ENCODE assay signal across 26 cellular contexts in genomic region chr4:189828298-189828697, GRCh38.
"Had no signal": no experiment of that assay in that cellular context is flagged by ENCODE, and none has a peak within 500 bp of the region (broad histone marks: within the 10 kb centered on the region; RNA-seq: fewer than 3 reads in every experiment).

No MANE protein-coding gene starts in this region.

- H3K4me3 Mint-ChIP-seq: dendritic cell treated with granulocyte-macrophage colony-stimulating factor and Interleukin-4, amounts not matched to agents 40 ng/mL and 50 ng/mL, for 4 days; endodermal cell; naive thymus-derived CD8-positive, alpha-beta T cell; neural progenitor cell; stimulated activated effector memory CD8-positive, alpha-beta T cell treated with anti-CD3 and anti-CD28 coated beads, Interleukin-12 subunit alpha, Interleukin-12 subunit beta, amount 100 ng/mL, for 72 hours; type B pancreatic cell had no signal

- H3K4me1 Mint-ChIP-seq: endodermal cell; naive thymus-derived CD8-positive, alpha-beta T cell; neural progenitor cell; stimulated activated effector memory CD8-positive, alpha-beta T cell treated with anti-CD3 and anti-CD28 coated beads, Interleukin-12 subunit alpha, Interleukin-12 subunit beta, amount 100 ng/mL, for 72 hours had no signal

- H3K27ac Mint-ChIP-seq: dendritic cell treated with granulocyte-macrophage colony-stimulating factor and Interleukin-4, amounts not matched to agents 40 ng/mL and 50 ng/mL, for 4 days; endodermal cell; naive thymus-derived CD8-positive, alpha-beta T cell; neural progenitor cell; stimulated activated effector memory CD8-positive, alpha-beta T cell treated with anti-CD3 and anti-CD28 coated beads, Interleukin-12 subunit alpha, Interleukin-12 subunit beta, amount 100 ng/mL, for 72 hours; type B pancreatic cell had no signal

- DNase-seq: colonic mucosa; effector CD8-positive, alpha-beta T cell; endodermal cell; foreskin keratinocyte; heart left ventricle; left cardiac atrium; left lung; mesenchymal stem cell; midbrain; naive thymus-derived CD8-positive, alpha-beta T cell; nucleus accumbens; ovary; psoas muscle; right cardiac atrium; sigmoid colon; stimulated activated CD4-positive, alpha-beta T cell treated with anti-CD3 and anti-CD28 coated beads, Interleukin-2, amount 100 ng/mL, for 24 hours; stimulated activated CD4-positive, alpha-beta T cell treated with anti-CD3 and anti-CD28 coated beads, Interleukin-4, amount 100 ng/mL, for 24 hours; stimulated activated naive CD8-positive, alpha-beta T cell treated with anti-CD3 and anti-CD28 coated beads, Interleukin-15, Interleukin-2, amounts not matched to agents 100 U/mL and 50 U/mL, for 24 hours; testis; tibial artery had no signal

- H3K27me3 Mint-ChIP-seq: dendritic cell treated with granulocyte-macrophage colony-stimulating factor and Interleukin-4, amounts not matched to agents 40 ng/mL and 50 ng/mL, for 4 days; type B pancreatic cell had no signal

- H3K9me3 Mint-ChIP-seq: dendritic cell treated with granulocyte-macrophage colony-stimulating factor and Interleukin-4, amounts not matched to agents 40 ng/mL and 50 ng/mL, for 4 days; stimulated activated effector memory CD8-positive, alpha-beta T cell treated with anti-CD3 and anti-CD28 coated beads, Interleukin-12 subunit alpha, Interleukin-12 subunit beta, amount 100 ng/mL, for 72 hours had no signal

- H3K36me3 Mint-ChIP-seq: naive thymus-derived CD8-positive, alpha-beta T cell; neural progenitor cell; stimulated activated effector memory CD8-positive, alpha-beta T cell treated with anti-CD3 and anti-CD28 coated beads, Interleukin-12 subunit alpha, Interleukin-12 subunit beta, amount 100 ng/mL, for 72 hours; type B pancreatic cell had no signal

- ATAC-seq: esophagus mucosa; foreskin keratinocyte; gastroesophageal sphincter; heart left ventricle; left cardiac atrium; left lung; naive thymus-derived CD8-positive, alpha-beta T cell; psoas muscle; right cardiac atrium; stimulated activated effector memory CD8-positive, alpha-beta T cell treated with anti-CD3 and anti-CD28 coated beads, Interleukin-12 subunit alpha, Interleukin-12 subunit beta, amount 100 ng/mL, for 72 hours; stimulated activated naive CD8-positive, alpha-beta T cell treated with anti-CD3 and anti-CD28 coated beads, Interleukin-15, Interleukin-2, amounts not matched to agents 100 U/mL and 50 U/mL, for 24 hours had no signal
